Comparison of ENCODE assay signal across 1 cellular context in genomic region chr2:152743004-152743403, GRCh38.
TF ChIP-seq lines count a peak whose summit lies in the region.

No MANE protein-coding gene starts in this region.

TF ChIP-seq in GM12878, 131 proteins besides CTCF, POLR2A, EP300 and RAD21 (continued from another document):
- TF ChIP-seq CBX3 (IDR thresholded peaks at IDR 0.05; ENCODE audit: borderline replicate concordance, low read depth): no peak
